Comparison of ENCODE assay signal across 7 cellular contexts in the genomic region with DNA sequence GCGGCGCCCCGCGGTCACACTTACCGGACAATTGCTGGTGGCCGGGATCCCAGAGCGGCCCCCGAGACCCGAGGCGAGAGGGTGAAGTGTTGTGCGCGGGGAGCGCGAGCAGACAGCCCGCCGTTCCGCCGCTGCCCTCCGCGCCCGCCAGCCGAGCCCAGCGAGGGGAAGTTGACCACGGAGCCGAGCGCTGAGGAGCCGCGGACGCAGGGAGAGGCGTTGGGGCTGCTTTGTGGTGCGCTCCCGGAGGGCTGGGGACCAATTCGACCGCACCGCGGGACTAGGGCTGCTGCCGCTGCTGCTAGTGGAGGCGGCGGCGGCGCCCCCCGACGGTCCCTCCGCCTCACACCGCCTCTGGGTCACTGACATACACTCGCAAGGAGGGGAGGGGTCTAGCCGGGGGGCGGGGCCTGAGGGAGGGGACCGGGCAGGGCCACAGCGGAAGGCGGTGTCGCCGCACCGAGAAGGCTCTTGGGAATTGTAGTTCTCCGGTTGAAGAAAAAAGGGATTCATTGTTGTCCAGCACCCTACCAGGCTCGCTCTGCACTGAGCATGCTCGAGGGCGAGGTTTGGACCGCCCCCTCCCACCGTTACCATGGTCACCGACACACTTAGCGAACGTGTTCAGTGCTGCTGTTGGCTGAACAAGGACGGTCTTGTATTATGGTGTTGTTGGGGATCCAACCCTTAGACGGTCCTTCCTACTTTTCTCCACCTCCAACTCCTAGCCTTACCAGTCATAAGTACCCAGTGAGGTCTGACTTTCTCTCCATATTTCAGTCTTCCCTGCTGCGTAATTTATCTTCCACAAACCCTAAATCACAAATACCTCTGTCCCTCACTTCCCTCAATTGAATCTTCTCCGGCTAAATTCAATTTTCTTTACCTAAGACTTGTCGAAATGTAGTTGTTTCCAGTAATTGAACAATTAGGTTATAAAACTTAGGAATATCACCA.
DNase-seq lines count a peak whose midpoint lies in the region; ATAC-seq and TF ChIP-seq lines count a peak whose summit lies in the region.

A gene with protein sequence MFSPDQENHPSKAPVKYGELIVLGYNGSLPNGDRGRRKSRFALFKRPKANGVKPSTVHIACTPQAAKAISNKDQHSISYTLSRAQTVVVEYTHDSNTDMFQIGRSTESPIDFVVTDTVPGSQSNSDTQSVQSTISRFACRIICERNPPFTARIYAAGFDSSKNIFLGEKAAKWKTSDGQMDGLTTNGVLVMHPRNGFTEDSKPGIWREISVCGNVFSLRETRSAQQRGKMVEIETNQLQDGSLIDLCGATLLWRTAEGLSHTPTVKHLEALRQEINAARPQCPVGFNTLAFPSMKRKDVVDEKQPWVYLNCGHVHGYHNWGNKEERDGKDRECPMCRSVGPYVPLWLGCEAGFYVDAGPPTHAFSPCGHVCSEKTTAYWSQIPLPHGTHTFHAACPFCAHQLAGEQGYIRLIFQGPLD (minus strand): TSS at position 364 of the 957 bp plus-strand sequence. CDS start 36,110 bp downstream, outside the sequence.

- peak; percentile 77 for DNase-seq in NCI-H2029 treated with DMSO at 0.1 percent for 48 hours (lab: John Stamatoyannopoulos, UW)
- peak; percentile 95 for DNase-seq in T-helper 9 cell
- peak; percentile 94 for DNase-seq in astrocyte of the cerebellum (ENCODE audit: low read depth)
- DNase-seq in hippocampal formation (lab: John Stamatoyannopoulos, UW): peak; percentile 99
- peak; percentile 95 for DNase-seq in retinal pigment epithelial cell (ENCODE audit: low read depth)

- ATAC-seq in GM18508 (IDR thresholded peaks at IDR 0.05; ENCODE audit: insufficient read depth, unreplicated experiment) (peak; percentile 43), HG03025 (IDR thresholded peaks at IDR 0.05; ENCODE audit: low FRiP score, unreplicated experiment) (peak; percentile 79)

- peak; percentile 12 for TF ChIP-seq CTCF in astrocyte of the cerebellum (IDR thresholded peaks at IDR 0.05; ENCODE audit: low read depth, low read length, missing control alignments)
- TF ChIP-seq CTCF in retinal pigment epithelial cell (conservative IDR thresholded peaks at IDR 0.05; ENCODE audit: low read depth, low read length): peak; percentile 26

- in situ Hi-C loops in astrocyte of the cerebellum (cut with HindIII; ENCODE audit: low sequenced_read_pairs): no loop called here

- H3K4me3 ChIP-seq in astrocyte of the cerebellum (ENCODE audit: low read depth, low read length) (peak within 1 kb of the TSS; percentile 71), retinal pigment epithelial cell (ENCODE audit: low read length) (peak within 1 kb of the TSS; percentile 86)

Comparison
In these comparisons a context has a peak if more than half of its experiments do, and no peak if none do; other contexts are left out.
1. Peak in every context shown above with its lines: DNase-seq, ATAC-seq and H3K4me3 ChIP-seq.